Comparison of ENCODE assay signal across 8 cellular contexts in the genomic region with DNA sequence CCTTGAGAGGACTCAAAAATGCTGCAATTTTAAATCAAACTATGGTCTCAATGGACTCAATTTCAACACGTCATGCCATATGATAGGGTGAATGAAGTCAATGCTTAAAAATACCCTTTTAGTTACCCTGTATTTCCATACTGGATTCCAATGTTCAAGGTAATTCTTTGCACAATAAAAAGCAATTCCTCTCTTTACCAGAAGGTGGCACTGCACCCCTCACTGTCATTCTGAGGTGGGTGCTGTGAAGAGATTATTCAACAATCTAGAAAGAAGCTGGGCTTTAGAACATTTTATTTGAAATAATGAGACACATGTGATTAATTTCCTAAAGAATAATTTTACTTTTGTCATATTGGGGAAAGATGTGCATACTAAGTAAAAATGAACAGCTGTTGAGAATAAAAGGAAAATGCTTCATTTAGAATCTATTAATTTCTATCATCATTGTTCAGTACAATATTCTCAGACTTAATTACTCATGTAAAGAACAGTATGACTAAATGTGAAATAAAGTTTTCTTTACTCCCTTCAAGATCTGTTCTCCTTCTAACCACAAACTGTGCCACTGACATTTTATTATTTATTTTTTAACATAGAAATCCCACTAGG.
DNase-seq lines count a peak whose midpoint lies in the region; ATAC-seq and TF ChIP-seq lines count a peak whose summit lies in the region.

No MANE protein-coding gene starts in this region.

- H3K4me3 ChIP-seq in OCI-LY3 (ENCODE audit: low read length) = no peak overlapping the region
- no peak overlapping the region for H3K4me3 ChIP-seq in naive thymus-derived CD4-positive, alpha-beta T cell (ENCODE audit: low read length)

- peaks cover 0 to 5% (median 0%) of the 10 kb centered on the region in 11 donors for H3K9me3 Mint-ChIP-seq in naive thymus-derived CD4-positive, alpha-beta T cell
- H3K9me3 Mint-ChIP-seq in T-helper 2 cell treated with Interferon-gamma antibody and Interleukin-4, amounts not matched to agents 5 μg/mL and 100 μg/mL, for 36 hours = no peaks in the 10 kb centered on the region

- H2AFZ ChIP-seq in OCI-LY3 (ENCODE audit: low read depth, low read length) = no peak overlapping the region; the same call in 1 of the 2 replicates

- H3K27me3 Mint-ChIP-seq in naive thymus-derived CD4-positive, alpha-beta T cell = no peaks in the 10 kb centered on the region
- H3K27me3 Mint-ChIP-seq in T-helper 2 cell treated with Interferon-gamma antibody and Interleukin-4, amounts not matched to agents 5 μg/mL and 100 μg/mL, for 36 hours (ENCODE audit: low read depth) = no peaks in the 10 kb centered on the region

- no peaks in the 10 kb centered on the region for H3K79me2 ChIP-seq in OCI-LY3 (ENCODE audit: low read length)

- POLR2A ChIA-PET in naive thymus-derived CD4-positive, alpha-beta T cell (lab: Charles Lee) = no interaction called here

- H3K4me3 Mint-ChIP-seq in naive thymus-derived CD4-positive, alpha-beta T cell = no peak overlapping the region
- H3K4me3 Mint-ChIP-seq in T-helper 2 cell treated with Interferon-gamma antibody and Interleukin-4, amounts not matched to agents 5 μg/mL and 100 μg/mL, for 36 hours = no peak overlapping the region

- intact Hi-C loops in naive thymus-derived CD4-positive, alpha-beta T cell (cut with micrococcal nuclease) = no loop called here

- no peaks in the 10 kb centered on the region for H3K36me3 Mint-ChIP-seq in naive thymus-derived CD4-positive, alpha-beta T cell
- no peaks in the 10 kb centered on the region for H3K36me3 Mint-ChIP-seq in T-helper 2 cell treated with Interferon-gamma antibody and Interleukin-4, amounts not matched to agents 5 μg/mL and 100 μg/mL, for 36 hours (ENCODE audit: low read depth)

- peaks cover 21% of the 10 kb centered on the region for H3K4me1 ChIP-seq in OCI-LY3 (ENCODE audit: low read length)
- no peaks in the 10 kb centered on the region for H3K4me1 ChIP-seq in naive thymus-derived CD4-positive, alpha-beta T cell (ENCODE audit: control insufficient read depth in 2 of 2, insufficient read depth in 2 of 2, low read length in 2 of 2)

- CTCF ChIA-PET in naive thymus-derived CD4-positive, alpha-beta T cell (lab: Charles Lee) = interaction anchor here (0.5 to 0.6 kb wide), 2 partner anchors 1568 to 1667 kb away, joined by 3 to 4 read pairs; no protein-coding TSS in a partner anchor

- peak overlapping the region; percentile 27 for H3K4me2 ChIP-seq in OCI-LY3 (ENCODE audit: low read length)

- H3K9me3 ChIP-seq in OCI-LY3 (ENCODE audit: insufficient read depth, low read length) = peaks cover 13% of the 10 kb centered on the region; the same call in 1 of the 2 replicates
- H3K9me3 ChIP-seq in naive thymus-derived CD4-positive, alpha-beta T cell (ENCODE audit: control insufficient read depth in 2 of 3, low read length in 3 of 3) = no peaks in the 10 kb centered on the region

- H3K27ac ChIP-seq in OCI-LY3 (ENCODE audit: low read length) = no peak overlapping the region
- H3K27ac ChIP-seq in naive thymus-derived CD4-positive, alpha-beta T cell (ENCODE audit: low read depth, low read length) = no peak overlapping the region

- TF ChIP-seq CTCF in OCI-LY3 (IDR thresholded peaks at IDR 0.05; ENCODE audit: low read depth, low read length) = peak; percentile 98

- no peaks in the 10 kb centered on the region for H4K20me1 ChIP-seq in OCI-LY3 (ENCODE audit: insufficient read depth, low read length)

- no peak overlapping the region for H3K9ac ChIP-seq in OCI-LY3 (ENCODE audit: low read length)

- no peaks in the 10 kb centered on the region for H3K4me1 Mint-ChIP-seq in naive thymus-derived CD4-positive, alpha-beta T cell
- no peaks in the 10 kb centered on the region for H3K4me1 Mint-ChIP-seq in T-helper 2 cell treated with Interferon-gamma antibody and Interleukin-4, amounts not matched to agents 5 μg/mL and 100 μg/mL, for 36 hours (ENCODE audit: low read depth)

- peaks cover 10% of the 10 kb centered on the region for H3K36me3 ChIP-seq in OCI-LY3 (replicated peaks; ENCODE audit: low read depth, low read length)
- H3K36me3 ChIP-seq in naive thymus-derived CD4-positive, alpha-beta T cell (ENCODE audit: control insufficient read depth in 2 of 3, insufficient read depth in 3 of 3, low read length in 3 of 3) = no peaks in the 10 kb centered on the region

- ATAC-seq in GM19467 (IDR thresholded peaks at IDR 0.05; ENCODE audit: unreplicated experiment) (peak; percentile 79), HG03469 (IDR thresholded peaks at IDR 0.05; ENCODE audit: unreplicated experiment) (peak; percentile 89)
- ATAC-seq in naive thymus-derived CD4-positive, alpha-beta T cell = no peak

- DNase-seq in NCI-H510A treated with DMSO at 0.1 percent for 48 hours (lab: John Stamatoyannopoulos, UW) (peak; percentile 45), NCI-H510A (lab: John Stamatoyannopoulos, UW) (no peak), dermis microvascular lymphatic vessel endothelial cell (ENCODE audit: low read depth in 2 of 2) (peak; percentile 14 to 24)
- DNase-seq in naive thymus-derived CD4-positive, alpha-beta T cell = peak in 6 of 9 donors; percentile 1 to 39 (median 16)
- no peak for DNase-seq in T-helper 2 cell treated with Interferon-gamma antibody and Interleukin-4, amounts not matched to agents 5 μg/mL and 100 μg/mL, for 36 hours (ENCODE audit: low spot score)

- no peaks in the 10 kb centered on the region for H3K27me3 ChIP-seq in OCI-LY3 (ENCODE audit: low read depth, low read length)
- no peaks in the 10 kb centered on the region for H3K27me3 ChIP-seq in naive thymus-derived CD4-positive, alpha-beta T cell (ENCODE audit: control insufficient read depth in 2 of 2, insufficient read depth in 2 of 2, low read length in 2 of 2)

- no peak overlapping the region for H3K27ac Mint-ChIP-seq in naive thymus-derived CD4-positive, alpha-beta T cell
- H3K27ac Mint-ChIP-seq in T-helper 2 cell treated with Interferon-gamma antibody and Interleukin-4, amounts not matched to agents 5 μg/mL and 100 μg/mL, for 36 hours = no peak overlapping the region

Comparison
In these comparisons a context has a peak if more than half of its experiments do, and no peak if none do; other contexts are left out.
1. DNase-seq: peak in NCI-H510A treated with DMSO at 0.1 percent for 48 hours (single experiment), dermis microvascular lymphatic vessel endothelial cell (2 of 2) and naive thymus-derived CD4-positive, alpha-beta T cell (6 of 9); none in NCI-H510A (single experiment) and T-helper 2 cell treated with Interferon-gamma antibody and Interleukin-4, amounts not matched to agents 5 μg/mL and 100 μg/mL, for 36 hours (single experiment).